Comparison of ENCODE assay signal across 8 cellular contexts in the genomic region with DNA sequence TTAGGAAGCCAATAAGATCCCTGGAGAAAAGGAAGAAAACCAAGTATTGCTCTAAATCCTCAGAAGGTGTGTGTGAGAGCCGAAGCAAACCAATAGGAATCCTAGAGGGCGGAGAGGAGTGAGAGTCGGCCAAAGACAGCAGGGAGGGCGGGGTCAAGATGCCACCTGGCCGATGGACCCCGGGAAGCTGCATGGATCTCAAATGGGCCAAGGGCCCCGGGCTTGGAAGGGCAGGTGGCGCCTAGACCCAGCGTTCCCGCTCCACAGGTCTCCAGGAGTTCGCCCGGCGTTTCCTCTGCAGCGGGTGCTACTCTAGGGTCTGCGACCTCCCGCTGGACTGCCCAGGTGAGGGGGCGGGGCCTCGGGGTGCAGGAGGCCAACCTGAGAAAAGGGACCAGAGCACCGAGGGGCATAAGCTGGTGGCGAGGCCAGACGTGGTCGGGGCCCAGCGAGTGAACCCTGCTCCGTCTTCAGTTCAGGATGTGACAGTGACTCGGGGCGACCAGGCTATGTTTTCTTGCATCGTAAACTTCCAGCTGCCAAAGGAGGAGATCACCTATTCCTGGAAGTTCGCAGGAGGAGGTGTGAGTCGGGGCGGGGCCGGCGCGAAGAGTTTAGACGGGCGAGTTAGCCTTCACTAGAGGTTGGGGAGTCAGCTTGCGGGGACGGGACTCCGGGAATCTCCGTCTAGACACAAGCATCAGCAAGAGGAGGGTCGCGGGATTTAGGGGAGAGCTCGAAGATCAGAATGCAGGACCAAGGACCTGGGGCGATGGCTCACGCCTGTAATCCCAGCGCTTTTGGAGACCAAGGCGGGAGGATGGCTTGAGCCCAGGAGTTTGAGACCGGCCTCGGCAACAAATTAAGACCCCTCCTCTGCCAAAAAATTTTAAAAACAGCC. TPM values are rescaled to one million over a fixed set of nuclear protein-coding genes. Genes with fewer than 3 reads are reported as not detected.
A peak's percentile ranks its signal among the peaks of the same experiment; 100 is the strongest.
DNase-seq lines count a peak whose midpoint lies in the region; ATAC-seq and TF ChIP-seq lines count a peak whose summit lies in the region.

No MANE protein-coding gene starts in this region.

- peaks cover 32% of the 10 kb centered on the region for H3K36me3 Mint-ChIP-seq in type B pancreatic cell

- peak overlapping the region; percentile 81 for H3K27ac ChIP-seq in mesenchymal stem cell (ENCODE audit: low read length, poor library complexity, severe bottlenecking)

- no peak overlapping the region for H2BK5ac ChIP-seq in mesenchymal stem cell (ENCODE audit: low read depth, low read length, poor library complexity, severe bottlenecking)

- peaks cover 5% of the 10 kb centered on the region for H3K27me3 Mint-ChIP-seq in type B pancreatic cell

- H3K27me3 ChIP-seq in mesenchymal stem cell (ENCODE audit: control insufficient read depth in 1 of 2, insufficient read depth in 1 of 2, low read length in 2 of 2) = no peaks in the 10 kb centered on the region

- H3K4me1 Mint-ChIP-seq in type B pancreatic cell (ENCODE audit: unreplicated experiment) = peaks cover 28% of the 10 kb centered on the region

- peak overlapping the region; percentile 88 for H3K4me3 Mint-ChIP-seq in type B pancreatic cell

- H2AK5ac ChIP-seq in mesenchymal stem cell (ENCODE audit: low read length, severe bottlenecking) = peak overlapping the region; percentile 38

- H2BK120ac ChIP-seq in mesenchymal stem cell (ENCODE audit: low read depth, low read length) = no peak overlapping the region

- no peaks in the 10 kb centered on the region for H3K9me3 ChIP-seq in mesenchymal stem cell (ENCODE audit: control insufficient read depth, low read length)

- peak overlapping the region in 1 of 2 experiments; percentile 10 for H3K23ac ChIP-seq in mesenchymal stem cell (ENCODE audit: low read length in 2 of 2)

- H3K14ac ChIP-seq in mesenchymal stem cell (ENCODE audit: low read length in 2 of 2) = peak overlapping the region in 1 of 2 experiments; percentile 8

- ATAC-seq in HG02642 (IDR thresholded peaks at IDR 0.05; ENCODE audit: poor library complexity, unreplicated experiment) (no peak), HG03378 (IDR thresholded peaks at IDR 0.05; ENCODE audit: unreplicated experiment) (no peak)

- H3K4me3 ChIP-seq in choroid plexus epithelial cell (ENCODE audit: low read depth, low read length) = peak overlapping the region; percentile 59
- peak overlapping the region in 1 of 2 experiments; percentile 91 for H3K4me3 ChIP-seq in mesenchymal stem cell (ENCODE audit: insufficient read depth in 1 of 2, low read depth in 1 of 2, low read length in 2 of 2)

- H3K27ac Mint-ChIP-seq in type B pancreatic cell = peak overlapping the region; percentile 98

- 43% methylated on average over 48 of the region's 48 CpGs for WGBS in mesenchymal stem cell

- H3K4me2 ChIP-seq in mesenchymal stem cell (ENCODE audit: low read length, poor library complexity, severe bottlenecking) = no peak overlapping the region

- no peak overlapping the region for H4K8ac ChIP-seq in mesenchymal stem cell (ENCODE audit: low read length)

- no peak for TF ChIP-seq CTCF in choroid plexus epithelial cell (conservative IDR thresholded peaks at IDR 0.05; ENCODE audit: low read depth, low read length)
- no peak for TF ChIP-seq CTCF in type B pancreatic cell (conservative IDR thresholded peaks at IDR 0.05)

- H3K18ac ChIP-seq in mesenchymal stem cell (ENCODE audit: low read depth in 1 of 2, low read length in 2 of 2) = no peak overlapping the region

- H3K36me3 ChIP-seq in mesenchymal stem cell (ENCODE audit: control insufficient read depth in 1 of 2, insufficient read depth in 2 of 2, low read depth in 1 of 2, low read length in 2 of 2) = peaks cover 70 to 91% of the 10 kb centered on the region in 2 experiments

- no peak overlapping the region for H2BK12ac ChIP-seq in mesenchymal stem cell (ENCODE audit: low read length in 2 of 2)

- no peak overlapping the region for H2BK15ac ChIP-seq in mesenchymal stem cell (ENCODE audit: low read depth, poor library complexity, severe bottlenecking)

- no peak overlapping the region for H4K91ac ChIP-seq in mesenchymal stem cell (ENCODE audit: low read length)

- H3K9me3 Mint-ChIP-seq in type B pancreatic cell = no peaks in the 10 kb centered on the region

- H3K9ac ChIP-seq in mesenchymal stem cell (ENCODE audit: low read length) = peak overlapping the region; percentile 99

- H3K4ac ChIP-seq in mesenchymal stem cell (ENCODE audit: low read depth in 1 of 2, low read length in 2 of 2) = peak overlapping the region in 1 of 2 experiments; percentile 12

- no peak overlapping the region for H2AFZ ChIP-seq in mesenchymal stem cell (ENCODE audit: low read depth, low read length)

- peaks cover 15% of the 10 kb centered on the region for H3K79me1 ChIP-seq in mesenchymal stem cell (replicated peaks; ENCODE audit: low read length, poor library complexity, severe bottlenecking)

- DNase-seq in activated CD4-positive, alpha-beta T cell treated with anti-CD3 and anti-CD28 coated beads, Interleukin-2, amount 50 U/mL, for 48 hours = peak; percentile 9 to 16
- DNase-seq in activated CD4-positive, alpha-beta T cell treated with anti-CD3 and anti-CD28 coated beads for 4 hours = no peak
- DNase-seq in choroid plexus epithelial cell (ENCODE audit: low read depth) (peak; percentile 15), mesenchymal stem cell (peak; percentile 28), type B pancreatic cell (ENCODE audit: extremely low spot score, unreplicated experiment) (no peak)
- no peak for DNase-seq in effector CD8-positive, alpha-beta T cell (lab: John Stamatoyannopoulos, UW)

- H3K4me1 ChIP-seq in mesenchymal stem cell (ENCODE audit: control insufficient read depth, insufficient read depth, low read depth, low read length) = peaks cover 36% of the 10 kb centered on the region

RNA-seq across cellular contexts. Expression of a gene that starts 9.9 kb away (rescaled TPM):
- polyA plus RNA-seq in mesenchymal stem cell (2013, experiment 1 of 2) = 8.8 TPM
- polyA plus RNA-seq in mesenchymal stem cell (2013, experiment 2 of 2) = 7.1 TPM
- 12.8 and 28.7 TPM in 2 replicates for total RNA-seq in type B pancreatic cell (ENCODE audit: low replicate concordance)

RNA-seq across cellular contexts. Expression of a gene that starts 20.8 kb away (rescaled TPM):
- polyA plus RNA-seq in mesenchymal stem cell (2013, experiment 1 of 2) = not detected
- not detected for polyA plus RNA-seq in mesenchymal stem cell (2013, experiment 2 of 2)
- total RNA-seq in type B pancreatic cell (ENCODE audit: low replicate concordance) = not detected in 2 replicates

RNA-seq across cellular contexts. Expression of a gene that starts 48.7 kb away (rescaled TPM):
- polyA plus RNA-seq in mesenchymal stem cell (2013, experiment 1 of 2) = not detected
- not detected for polyA plus RNA-seq in mesenchymal stem cell (2013, experiment 2 of 2)
- not detected in 2 replicates for total RNA-seq in type B pancreatic cell (ENCODE audit: low replicate concordance)

RNA-seq across cellular contexts. Expression of a gene that starts 56.4 kb away (rescaled TPM):
- polyA plus RNA-seq in mesenchymal stem cell (2013, experiment 1 of 2) = not detected
- polyA plus RNA-seq in mesenchymal stem cell (2013, experiment 2 of 2) = not detected
- total RNA-seq in type B pancreatic cell (ENCODE audit: low replicate concordance) = not detected in 2 replicates

RNA-seq across cellular contexts. Expression of a gene that starts 58.0 kb away (rescaled TPM):
- polyA plus RNA-seq in mesenchymal stem cell (2013, experiment 1 of 2) = not detected
- polyA plus RNA-seq in mesenchymal stem cell (2013, experiment 2 of 2) = not detected
- total RNA-seq in type B pancreatic cell (ENCODE audit: low replicate concordance) = not detected in 2 replicates

Comparison
In these comparisons a context has a peak if more than half of its experiments do, and no peak if none do; other contexts are left out.
1. DNase-seq: peak in activated CD4-positive, alpha-beta T cell treated with anti-CD3 and anti-CD28 coated beads, Interleukin-2, amount 50 U/mL, for 48 hours (2 of 2), choroid plexus epithelial cell (single experiment) and mesenchymal stem cell (single experiment); none in activated CD4-positive, alpha-beta T cell treated with anti-CD3 and anti-CD28 coated beads for 4 hours (0 of 2), type B pancreatic cell (single experiment) and effector CD8-positive, alpha-beta T cell (single experiment).